22 cellular contexts compared by ENCODE assay signal in the genomic region with DNA sequence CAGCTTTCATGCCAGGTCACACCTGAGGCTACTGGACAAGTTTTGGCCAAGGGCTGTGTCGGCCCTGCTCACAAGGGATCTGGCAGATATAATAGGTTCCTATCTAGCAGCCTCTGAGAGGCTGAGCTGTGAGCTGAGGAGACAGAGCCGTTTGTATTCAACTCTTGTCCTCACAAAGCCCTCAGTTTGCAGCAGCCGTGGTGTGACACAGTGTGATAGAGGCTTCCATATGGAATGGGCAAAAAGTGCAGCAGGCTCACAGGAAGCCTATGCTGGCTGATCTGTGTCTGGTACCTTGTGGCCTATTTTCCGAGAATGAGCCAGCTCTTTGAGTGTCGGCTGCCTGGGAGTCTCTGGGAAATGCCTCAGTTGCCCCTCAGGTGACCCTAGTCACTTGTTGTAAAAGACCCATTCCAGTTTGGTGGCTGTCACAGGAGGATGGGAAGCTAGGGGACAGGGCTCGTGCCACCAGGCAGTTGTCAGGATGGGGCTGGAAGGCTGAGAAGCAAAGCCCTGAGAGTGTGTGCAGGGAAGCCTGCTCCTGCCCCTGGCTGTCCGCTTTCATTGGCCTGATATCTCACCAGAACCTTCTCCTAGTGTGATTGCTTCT. TPM values are rescaled to one million over a fixed set of nuclear protein-coding genes. Genes with fewer than 3 reads are reported as not detected.
A peak's percentile ranks its signal among the peaks of the same experiment; 100 is the strongest.
DNase-seq lines count a peak whose midpoint lies in the region; FAIRE-seq and TF ChIP-seq lines count a peak whose summit lies in the region.
"Had no signal": no experiment of that assay in that cellular context is flagged by ENCODE, and none has a peak within 500 bp of the region (broad histone marks: within the 10 kb centered on the region; RNA-seq: fewer than 3 reads in every experiment).

No MANE protein-coding gene starts in this region.

- no peak overlapping the region for H4K5ac ChIP-seq in H9 (ENCODE audit: insufficient read length, low read depth, low read length)

- H3K27ac Mint-ChIP-seq in H9 (peak overlapping the region in 2 of 3 experiments; percentile 59 to 79; a peak in 3 of 7 replicates), neural progenitor cell (no peak overlapping the region)

- no peaks in the 10 kb centered on the region for H3K79me1 ChIP-seq in H9 (ENCODE audit: insufficient read depth, low read depth, low read length, poor library complexity, severe bottlenecking)

- no peaks in the 10 kb centered on the region; the same call in 1 of the 2 replicates for H3K79me2 ChIP-seq in H9 (ENCODE audit: insufficient read depth, low read length)
- H3K79me2 ChIP-seq in neural progenitor cell (ENCODE audit: low read depth): peaks cover 7% of the 10 kb centered on the region

- no peak overlapping the region for H3K4ac ChIP-seq in H9 (ENCODE audit: low read depth, low read length)

- no peak overlapping the region for H3K4me3 Mint-ChIP-seq in H9
- no peak overlapping the region for H3K4me3 Mint-ChIP-seq in neural progenitor cell
- H3K4me3 Mint-ChIP-seq: CD14-positive monocyte had no signal

- H3K4me1 ChIP-seq in H9 (ENCODE audit: insufficient read depth, low read length) (peaks cover 3% of the 10 kb centered on the region; the same call in 1 of the 2 replicates), neural progenitor cell (peaks cover 23% of the 10 kb centered on the region)

- H4K8ac ChIP-seq in H9 (replicated peaks; ENCODE audit: insufficient read length, low read depth, low read length): no peak overlapping the region

- no peak overlapping the region for H3K56ac ChIP-seq in H9 (ENCODE audit: insufficient read length, low read depth, low read length)

- peak; percentile 41 for DNase-seq in Ammon's horn (ENCODE audit: low spot score)
- DNase-seq in H9: no peak
- peak; percentile 9 for DNase-seq in cerebellar cortex (ENCODE audit: low spot score)
- no peak for DNase-seq in neural progenitor cell (ENCODE audit: low spot score)
- no peak for DNase-seq in H54 (ENCODE audit: insufficient read length, low spot score)
- no peak for DNase-seq in NCI-H146 (lab: John Stamatoyannopoulos, UW)
- DNase-seq in stimulated activated CD4-positive, alpha-beta T cell treated with anti-CD3 and anti-CD28 coated beads, Interleukin-2, amount 100 ng/mL, for 48 hours: no peak
- DNase-seq in SK-N-DZ (ENCODE audit: low spot score): no peak
- DNase-seq: DMS 273 treated with DMSO at 0.1 percent for 48 hours; EL; NCI-H1436 treated with DMSO at 0.1 percent for 48 hours; NCI-H2081 treated with DMSO at 0.1 percent for 48 hours; NCI-H226; NCI-H526; NK-92 treated with Interleukin-12 subunit alpha and Interleukin-12 subunit beta, amount 100 ng/mL, for 24 hours; SIG-M5 had no signal

- FAIRE-seq in H54 (lab: Jason Lieb, UNC): no peak

- H2BK120ac ChIP-seq in H9 (ENCODE audit: low read depth, low read length, poor library complexity, severe bottlenecking): no peak overlapping the region

- H3T11ph ChIP-seq in H9 (ENCODE audit: low read length): no peak overlapping the region

- H3K27me3 Mint-ChIP-seq in H9 (ENCODE audit: low read depth): no peaks in the 10 kb centered on the region
- H3K27me3 Mint-ChIP-seq in neural progenitor cell (ENCODE audit: insufficient read depth, low read depth): peaks cover 4% of the 10 kb centered on the region

- H3K9ac ChIP-seq in H9 (ENCODE audit: extremely low read depth, insufficient read length, low read length): no peak overlapping the region
- H3K9ac ChIP-seq in neural progenitor cell: no peak overlapping the region
- H3K9ac ChIP-seq: KMS-11 had no signal

- H2AK5ac ChIP-seq in H9 (ENCODE audit: insufficient read length, low read length): no peak overlapping the region

- H3K27ac ChIP-seq in H9 (ENCODE audit: insufficient read length, low read depth, low read length) (no peak overlapping the region), neural progenitor cell (peak overlapping the region; percentile 7)
- H3K27ac ChIP-seq: KMS-11 had no signal

- H3K9me3 ChIP-seq in H9 (ENCODE audit: control insufficient read depth, low read depth, low read length) (no peaks in the 10 kb centered on the region), neural progenitor cell (ENCODE audit: low read depth) (no peaks in the 10 kb centered on the region)

- H3K27me3 ChIP-seq in H9 (ENCODE audit: insufficient read depth, low read length) (no peaks in the 10 kb centered on the region), neural progenitor cell (no peaks in the 10 kb centered on the region)

- H3K9me3 Mint-ChIP-seq in H9 (no peaks in the 10 kb centered on the region), neural progenitor cell (no peaks in the 10 kb centered on the region)
- H3K9me3 Mint-ChIP-seq: CD14-positive monocyte had no signal

- no peak overlapping the region for H3K18ac ChIP-seq in H9 (ENCODE audit: insufficient read length, low read depth, low read length)

- H4K91ac ChIP-seq in H9 (ENCODE audit: insufficient read length, low read depth, low read length): no peak overlapping the region

- no peak overlapping the region for H3K4me3 ChIP-seq in neural progenitor cell

- H4K20me1 ChIP-seq in H9 (ENCODE audit: control insufficient read depth, insufficient read depth, insufficient read length): no peaks in the 10 kb centered on the region
- no peaks in the 10 kb centered on the region for H4K20me1 ChIP-seq in neural progenitor cell (ENCODE audit: low read depth)

- peaks cover 35% of the 10 kb centered on the region for H3F3A ChIP-seq in neural progenitor cell (ENCODE audit: low read depth)

- H3K4me1 Mint-ChIP-seq in H9: peaks cover 49 to 53% of the 10 kb centered on the region in 2 experiments
- peaks cover 2% of the 10 kb centered on the region for H3K4me1 Mint-ChIP-seq in neural progenitor cell

- H3K23ac ChIP-seq in H9 (ENCODE audit: insufficient read length, low read depth, low read length): no peak overlapping the region

- no CpG with 5 or more reads among the region's 7 CpGs for WGBS in H9 (ENCODE audit: extremely low coverage, insufficient read length, low lambda C conversion rate)

- H2BK15ac ChIP-seq in H9 (ENCODE audit: low read depth, low read length): no peak overlapping the region

- no peak overlapping the region for H2BK5ac ChIP-seq in H9 (ENCODE audit: insufficient read length, low read length)

- no peak overlapping the region for H3K4me2 ChIP-seq in H9 (ENCODE audit: insufficient read depth, insufficient read length, low read length)
- no peak overlapping the region for H3K4me2 ChIP-seq in neural progenitor cell
- H3K4me2 ChIP-seq: KMS-11 had no signal

- H3K36me3 ChIP-seq in neural progenitor cell: no peaks in the 10 kb centered on the region

- no peak overlapping the region for H2BK12ac ChIP-seq in H9 (ENCODE audit: insufficient read length, low read depth, low read length)

- TF ChIP-seq POLR2A in H54 (IDR thresholded peaks at IDR 0.05; ENCODE audit: low read depth, low read length): no peak

- TF ChIP-seq CTCF in H9 (conservative IDR thresholded peaks at IDR 0.05): no peak
- TF ChIP-seq CTCF in neural progenitor cell (IDR thresholded peaks at IDR 0.05): no peak

- no peak overlapping the region for H3K14ac ChIP-seq in H9 (ENCODE audit: insufficient read depth, low read length)

- H2AFZ ChIP-seq in H9 (ENCODE audit: low read length) (no peak overlapping the region), neural progenitor cell (replicated peaks) (peak overlapping the region; percentile 12)

- H3K23me2 ChIP-seq in H9 (ENCODE audit: insufficient read length, low read depth, low read length, poor library complexity, severe bottlenecking): no peaks in the 10 kb centered on the region

- H3K36me3 Mint-ChIP-seq in H9 (ENCODE audit: insufficient read depth in 1 of 3, low read depth in 3 of 3) (peaks cover 8 to 26% (median 14%) of the 10 kb centered on the region in 3 experiments; a peak in 6 of 7 replicates), neural progenitor cell (no peaks in the 10 kb centered on the region)
- H3K36me3 Mint-ChIP-seq: CD14-positive monocyte had no signal

- H2BK20ac ChIP-seq in H9 (ENCODE audit: low read depth, low read length, poor library complexity, severe bottlenecking): no peak overlapping the region

RNA-seq across cellular contexts. Expression of a gene that starts 16.1 kb away (rescaled TPM):
- total RNA-seq in H9 (2021) (104 and 105 TPM in 2 replicates), neural progenitor cell (ENCODE audit: low replicate concordance) (7.9 and 18.6 TPM in 2 replicates)
- not detected in 2 replicates for polyA plus RNA-seq in SK-N-DZ (2014; cell fraction: cytosol; rRNA removed)
- polyA plus RNA-seq in SK-N-DZ (2014; cell fraction: nucleus; rRNA removed): not detected in 2 replicates
- total RNA-seq: A673, M059J, OCI-LY7, RPMI7951 had no signal
- polyA plus RNA-seq: CD14-positive monocyte had no signal

Comparison
In these comparisons a context has a peak if more than half of its experiments do, and no peak if none do; other contexts are left out.
1. DNase-seq: peak in Ammon's horn (single experiment) and cerebellar cortex (single experiment); none in H9 (single experiment), neural progenitor cell (single experiment), H54 (single experiment), NCI-H146 (single experiment), stimulated activated CD4-positive, alpha-beta T cell treated with anti-CD3 and anti-CD28 coated beads, Interleukin-2, amount 100 ng/mL, for 48 hours (0 of 2) and SK-N-DZ (single experiment).